In the genomic region with DNA sequence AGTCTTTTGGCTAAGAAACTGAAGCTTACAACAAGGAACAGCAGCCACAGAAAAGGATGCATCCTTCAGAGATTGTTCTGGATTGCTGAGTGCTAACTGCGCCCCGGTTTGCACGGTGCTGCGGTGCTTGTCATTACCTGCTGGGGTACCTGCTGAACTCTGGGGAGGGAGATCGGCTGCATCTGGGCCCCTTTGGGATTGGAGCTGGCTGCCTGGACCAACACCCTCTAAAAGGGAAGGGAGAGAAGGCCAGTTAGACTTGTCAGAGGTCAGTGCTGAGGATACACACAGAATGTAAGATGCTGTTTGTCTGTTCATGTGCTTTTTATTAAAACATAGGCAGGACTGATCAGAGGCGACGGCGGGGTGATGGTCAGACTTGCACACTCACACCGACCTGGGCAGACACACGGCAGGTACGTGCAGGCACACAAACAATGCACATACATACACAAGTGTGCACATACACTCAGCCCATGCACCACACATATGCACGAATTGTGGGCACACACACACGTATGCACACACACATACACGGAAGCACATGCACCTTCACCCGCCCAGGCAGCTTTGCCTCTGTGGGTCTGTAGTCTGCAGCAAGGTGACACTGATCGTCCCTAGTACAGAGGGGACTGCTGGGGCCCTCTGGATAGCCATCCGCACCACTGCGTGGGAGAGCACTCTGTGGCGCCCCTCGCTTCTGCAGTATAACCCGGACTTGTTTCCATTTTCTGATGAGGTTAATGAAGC, we compare ENCODE assay signal across 21 cellular contexts.
DNase-seq lines count a peak whose midpoint lies in the region; ATAC-seq and TF ChIP-seq lines count a peak whose summit lies in the region.
"Had no signal": no experiment of that assay in that cellular context is flagged by ENCODE, and none has a peak within 500 bp of the region (broad histone marks: within the 10 kb centered on the region; RNA-seq: fewer than 3 reads in every experiment).

No MANE protein-coding gene starts in this region.

- H3K4me1 Mint-ChIP-seq in activated CD8-positive, alpha-beta memory T cell treated with anti-CD3 and anti-CD28 coated beads, Interleukin-2, amount 10 ng/mL, durations not matched to agents 7 days and 5 days, result peaks cover 6% of the 10 kb centered on the region
- H3K4me1 Mint-ChIP-seq in activated naive CD8-positive, alpha-beta T cell treated with anti-CD3 and anti-CD28 coated beads, Interleukin-2, amount 50 U/mL, for 24 hours, result peaks cover 10% of the 10 kb centered on the region

- intact Hi-C loops in cardiac septum (cut with DNase I), result no loop called here
- intact Hi-C loops in Right ventricle myocardium inferior (cut with DNase I), result loop anchor here (10.0 kb wide), 1 partner anchor 171 kb away; no protein-coding TSS in a partner anchor
- intact Hi-C loops in testis (cut with DNase I; ENCODE audit: low total_unique reads), result no loop called here

- H3K36me3 Mint-ChIP-seq in activated CD8-positive, alpha-beta memory T cell treated with anti-CD3 and anti-CD28 coated beads, Interleukin-2, amount 10 ng/mL, durations not matched to agents 7 days and 5 days, result no peaks in the 10 kb centered on the region
- H3K36me3 Mint-ChIP-seq in activated naive CD8-positive, alpha-beta T cell treated with anti-CD3 and anti-CD28 coated beads, Interleukin-2, amount 50 U/mL, for 24 hours (ENCODE audit: low read depth), result no peaks in the 10 kb centered on the region
- H3K36me3 Mint-ChIP-seq: CD8-positive, alpha-beta memory T cell had no signal

- no peaks in the 10 kb centered on the region for H3K27me3 ChIP-seq in testis

- no peak for ATAC-seq in Right ventricle myocardium inferior
- no peak for ATAC-seq in activated CD8-positive, alpha-beta memory T cell treated with anti-CD3 and anti-CD28 coated beads, Interleukin-2, amount 10 ng/mL, durations not matched to agents 7 days and 5 days
- no peak for ATAC-seq in activated naive CD8-positive, alpha-beta T cell treated with anti-CD3 and anti-CD28 coated beads, Interleukin-2, amount 50 U/mL, for 24 hours

- CTCF ChIA-PET in activated CD8-positive, alpha-beta memory T cell treated with anti-CD3 and anti-CD28 coated beads, Interleukin-2, amount 10 ng/mL, durations not matched to agents 7 days and 5 days (lab: Charles Lee), result interaction anchor here (1.1 to 9.8 kb wide), 3 partner anchors 22 to 240 kb away, joined by 3 to 114 read pairs (median 5); no protein-coding TSS in a partner anchor

- no peak overlapping the region for H3K4me3 Mint-ChIP-seq in activated CD8-positive, alpha-beta memory T cell treated with anti-CD3 and anti-CD28 coated beads, Interleukin-2, amount 10 ng/mL, durations not matched to agents 7 days and 5 days
- H3K4me3 Mint-ChIP-seq in activated naive CD8-positive, alpha-beta T cell treated with anti-CD3 and anti-CD28 coated beads, Interleukin-2, amount 50 U/mL, for 24 hours, result no peak overlapping the region
- H3K4me3 Mint-ChIP-seq: CD8-positive, alpha-beta memory T cell had no signal

- H3K36me3 ChIP-seq in testis (ENCODE audit: low read depth, missing control alignments), result no peaks in the 10 kb centered on the region

- no peaks in the 10 kb centered on the region for H3K27me3 Mint-ChIP-seq in activated CD8-positive, alpha-beta memory T cell treated with anti-CD3 and anti-CD28 coated beads, Interleukin-2, amount 10 ng/mL, durations not matched to agents 7 days and 5 days
- no peaks in the 10 kb centered on the region for H3K27me3 Mint-ChIP-seq in activated naive CD8-positive, alpha-beta T cell treated with anti-CD3 and anti-CD28 coated beads, Interleukin-2, amount 50 U/mL, for 24 hours

- DNase-seq in cardiac septum (ENCODE audit: low spot score) (peak; percentile 54), Right ventricle myocardium inferior (ENCODE audit: missing footprints) (no peak), mucosa of gallbladder (ENCODE audit: low spot score) (peak; percentile 5), testis (peak; percentile 7), EL (no peak), NCI-H2081 treated with DMSO at 0.1 percent for 48 hours (lab: John Stamatoyannopoulos, UW) (no peak)
- peak; percentile 25 for DNase-seq in activated CD8-positive, alpha-beta memory T cell treated with anti-CD3 and anti-CD28 coated beads, Interleukin-2, amount 10 ng/mL, durations not matched to agents 7 days and 5 days
- DNase-seq in activated naive CD8-positive, alpha-beta T cell treated with anti-CD3 and anti-CD28 coated beads, Interleukin-2, amount 50 U/mL, for 24 hours, result no peak
- DNase-seq: AML-193; Calu3; CD8-positive, alpha-beta memory T cell; DMS153; GDM1; Kasumi-1; NCI-H1694 treated with DMSO at 0.1 percent for 48 hours; NCI-H2107; NCI-H446 treated with DMSO at 0.1 percent for 48 hours; NCI-H526 treated with DMSO at 0.1 percent for 48 hours; OCI-M1; SHP77 had no signal

- no peak for TF ChIP-seq POLR2A in testis (IDR thresholded peaks at IDR 0.05)

- H3K9me3 ChIP-seq in testis, result no peaks in the 10 kb centered on the region

- WGBS in testis, 2 donors, result 88 to 90% methylated on average over 21 of the region's 21 CpGs

- no peak overlapping the region for H3K4me3 ChIP-seq in testis

- TF ChIP-seq CTCF in testis (IDR thresholded peaks at IDR 0.05), result no peak

- peaks cover 2% of the 10 kb centered on the region for H3K4me1 ChIP-seq in testis

- H3K27ac Mint-ChIP-seq in activated CD8-positive, alpha-beta memory T cell treated with anti-CD3 and anti-CD28 coated beads, Interleukin-2, amount 10 ng/mL, durations not matched to agents 7 days and 5 days, result no peak overlapping the region
- H3K27ac Mint-ChIP-seq in activated naive CD8-positive, alpha-beta T cell treated with anti-CD3 and anti-CD28 coated beads, Interleukin-2, amount 50 U/mL, for 24 hours, result no peak overlapping the region

- no peaks in the 10 kb centered on the region for H3K9me3 Mint-ChIP-seq in activated CD8-positive, alpha-beta memory T cell treated with anti-CD3 and anti-CD28 coated beads, Interleukin-2, amount 10 ng/mL, durations not matched to agents 7 days and 5 days (ENCODE audit: low read depth)
- H3K9me3 Mint-ChIP-seq in activated naive CD8-positive, alpha-beta T cell treated with anti-CD3 and anti-CD28 coated beads, Interleukin-2, amount 50 U/mL, for 24 hours, result no peaks in the 10 kb centered on the region
- H3K9me3 Mint-ChIP-seq: CD8-positive, alpha-beta memory T cell had no signal

- H3K27ac ChIP-seq in testis, result no peak overlapping the region
- H3K27ac ChIP-seq: C4-2B had no signal

Comparison
In these comparisons a context has a peak if more than half of its experiments do, and no peak if none do; other contexts are left out.
1. DNase-seq: peak in cardiac septum (single experiment), activated CD8-positive, alpha-beta memory T cell treated with anti-CD3 and anti-CD28 coated beads, Interleukin-2, amount 10 ng/mL, durations not matched to agents 7 days and 5 days (single experiment), mucosa of gallbladder (single experiment) and testis (single experiment); none in Right ventricle myocardium inferior (single experiment), EL (single experiment), activated naive CD8-positive, alpha-beta T cell treated with anti-CD3 and anti-CD28 coated beads, Interleukin-2, amount 50 U/mL, for 24 hours (single experiment) and NCI-H2081 treated with DMSO at 0.1 percent for 48 hours (single experiment).